Comparison of ENCODE assay signal across 8 cellular contexts in the genomic region with DNA sequence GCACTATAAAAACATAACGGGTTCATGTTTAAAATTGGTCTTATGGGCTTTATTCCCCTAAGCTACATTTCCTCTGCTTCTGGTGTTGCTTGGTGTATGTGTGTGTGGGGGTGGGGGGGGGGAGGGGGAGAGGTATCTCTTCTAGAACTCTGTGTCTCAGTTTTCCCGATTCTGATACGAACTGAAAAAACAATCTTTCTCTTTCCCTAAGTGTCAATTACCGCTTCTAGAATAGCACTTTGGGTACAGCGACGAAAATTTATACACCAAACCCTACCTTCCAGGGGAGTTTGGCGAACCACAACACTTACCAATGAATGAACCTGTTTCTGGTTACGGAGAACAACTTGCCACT. TPM values are rescaled to one million over a fixed set of nuclear protein-coding genes. Genes with fewer than 3 reads are reported as not detected.
DNase-seq lines count a peak whose midpoint lies in the region; ATAC-seq, FAIRE-seq and TF ChIP-seq lines count a peak whose summit lies in the region.

No MANE protein-coding gene starts in this region.

- WGBS in A549 (ENCODE audit: missing lambda C conversion rate), result 6% methylated on average over 8 of the region's 8 CpGs

- H3K36me3 ChIP-seq in mucosa of stomach (ENCODE audit: control insufficient read depth, insufficient read depth, low read length), result peaks cover 3% of the 10 kb centered on the region

- no peaks in the 10 kb centered on the region for H3K9me3 Mint-ChIP-seq in IgD-negative memory B cell

- peak overlapping the region; percentile 97 for H3K4me2 ChIP-seq in A549

- no peak for TF ChIP-seq POLR2A in A549 (IDR thresholded peaks at IDR 0.05; ENCODE audit: low read length)

- H3K36me3 Mint-ChIP-seq in IgD-negative memory B cell, result no peaks in the 10 kb centered on the region

- no peaks in the 10 kb centered on the region for H3K27me3 ChIP-seq in mucosa of stomach (ENCODE audit: control insufficient read depth, insufficient read depth, low read length)

- H3K4me3 Mint-ChIP-seq in IgD-negative memory B cell, result peak overlapping the region; percentile 98 to 99 (median 98)

- CTCF ChIA-PET in A549 (lab: Yijun Ruan, JAX), result interaction anchor here (0.7 to 1.0 kb wide), 3 partner anchors 9 to 42 kb away, joined by 3 to 5 read pairs (median 3); no protein-coding TSS in a partner anchor

- POLR2A ChIA-PET in A549 (lab: Yijun Ruan, JAX), result interaction anchor here (0.6 to 1.1 kb wide), 4 partner anchors 8 to 89 kb away, joined by 3 to 7 read pairs (median 4); no protein-coding TSS in a partner anchor

- H3K27ac Mint-ChIP-seq in IgD-negative memory B cell, result peak overlapping the region; percentile 95 to 98 (median 98)

- peaks cover 33 to 46% (median 37%) of the 10 kb centered on the region in 3 donors for H3K4me1 Mint-ChIP-seq in IgD-negative memory B cell

- H3K9me3 ChIP-seq in A549 (no peaks in the 10 kb centered on the region), mucosa of stomach (ENCODE audit: control insufficient read depth, low read length) (no peaks in the 10 kb centered on the region)

- FAIRE-seq in A549 (lab: Jason Lieb, UNC), result no peak

- peak overlapping the region; percentile 88 for H3K9ac ChIP-seq in mucosa of stomach (ENCODE audit: low read length)

- no peak for TF ChIP-seq CTCF in A549 (IDR thresholded peaks at IDR 0.05)

- peak overlapping the region; percentile 95 to 97 for H3K27ac ChIP-seq in A549
- H3K27ac ChIP-seq in caudate nucleus (ENCODE audit: low read depth, low read length), result peak overlapping the region; percentile 93

- H3K27me3 Mint-ChIP-seq in IgD-negative memory B cell, result no peaks in the 10 kb centered on the region

- no peak for ATAC-seq in A549
- no peak for ATAC-seq in HG02571 (IDR thresholded peaks at IDR 0.05; ENCODE audit: unreplicated experiment)

- H3K4me3 ChIP-seq in A549, result peak overlapping the region; percentile 99
- peak overlapping the region; percentile 75 for H3K4me3 ChIP-seq in mucosa of stomach (ENCODE audit: low read length)

- DNase-seq in A549 (ENCODE audit: low read depth in 1 of 2, low spot score in 1 of 2) (no peak), caudate nucleus (lab: John Stamatoyannopoulos, UW) (no peak), SW480 (ENCODE audit: low spot score) (no peak), NCI-H446 (lab: John Stamatoyannopoulos, UW) (no peak)
- DNase-seq in effector CD4-positive, alpha-beta T cell, result no peak

- TF ChIP-seq RAD21 in A549 (conservative IDR thresholded peaks at IDR 0.05 in 1 of 2, IDR thresholded peaks at IDR 0.05 in 1 of 2), result no peak

- peaks cover 26% of the 10 kb centered on the region for H3K4me1 ChIP-seq in A549
- peaks cover 5% of the 10 kb centered on the region for H3K4me1 ChIP-seq in mucosa of stomach (ENCODE audit: control insufficient read depth, insufficient read depth, low read length)

- no peak for TF ChIP-seq EP300 in A549 (IDR thresholded peaks at IDR 0.05)

TF ChIP-seq in A549, 52 proteins besides CTCF, POLR2A, EP300 and RAD21:
- no peak for TF ChIP-seq RFX5 (IDR thresholded peaks at IDR 0.05)
- TF ChIP-seq NPAS2 (CRISPR knock-in tag; IDR thresholded peaks at IDR 0.05; ENCODE audit: borderline replicate concordance), result no peak
- TF ChIP-seq ZFP36 (IDR thresholded peaks at IDR 0.05; ENCODE audit: borderline replicate concordance, partially characterized antibody), result no peak
- TF ChIP-seq RARB (CRISPR knock-in tag; IDR thresholded peaks at IDR 0.05), result no peak
- no peak for TF ChIP-seq CBX8 (IDR thresholded peaks at IDR 0.05)
- TF ChIP-seq HOXB5 (CRISPR knock-in tag; IDR thresholded peaks at IDR 0.05), result no peak
- TF ChIP-seq SREBF2 (IDR thresholded peaks at IDR 0.05), result no peak
- no peak for TF ChIP-seq ZC3H11A (IDR thresholded peaks at IDR 0.05)
- TF ChIP-seq FOSL2 (IDR thresholded peaks at IDR 0.05), result no peak
- no peak for TF ChIP-seq FOSL2 (CRISPR knock-in tag; IDR thresholded peaks at IDR 0.05)
- TF ChIP-seq FOXS1 (CRISPR knock-in tag; IDR thresholded peaks at IDR 0.05), result no peak
- no peak for TF ChIP-seq JUN (IDR thresholded peaks at IDR 0.05)
- no peak for TF ChIP-seq CHD2 (IDR thresholded peaks at IDR 0.05; ENCODE audit: low read length, partially characterized antibody)

RNA-seq across cellular contexts. Expression of a gene that starts 0.6 kb away (rescaled TPM):
- polyA plus RNA-seq in A549 (2011; rRNA removed) (70.4 and 77.2 TPM in 2 replicates), A549 (2017; fragmentation: RNase III; extraction: RNeasy Plus Mini Kit Qiagen cat#74134 plus additional on column Dnase treatment) (34.9 to 39.3 TPM (median 36.2 TPM) in 3 replicates), IgD-negative memory B cell (22.6 TPM)
- polyA plus RNA-seq in A549 (2012; cell fraction: cytosol; rRNA removed), result 18.4 and 21.3 TPM in 2 replicates
- polyA plus RNA-seq in A549 (2012; cell fraction: nucleus; rRNA removed), result 20.4 and 30.6 TPM in 2 replicates
- 75.4 and 78.0 TPM in 2 replicates for polyA minus RNA-seq in A549 (2011; rRNA and poly(A)+ RNA removed)
